13 cellular contexts compared by ENCODE assay signal in the genomic region with DNA sequence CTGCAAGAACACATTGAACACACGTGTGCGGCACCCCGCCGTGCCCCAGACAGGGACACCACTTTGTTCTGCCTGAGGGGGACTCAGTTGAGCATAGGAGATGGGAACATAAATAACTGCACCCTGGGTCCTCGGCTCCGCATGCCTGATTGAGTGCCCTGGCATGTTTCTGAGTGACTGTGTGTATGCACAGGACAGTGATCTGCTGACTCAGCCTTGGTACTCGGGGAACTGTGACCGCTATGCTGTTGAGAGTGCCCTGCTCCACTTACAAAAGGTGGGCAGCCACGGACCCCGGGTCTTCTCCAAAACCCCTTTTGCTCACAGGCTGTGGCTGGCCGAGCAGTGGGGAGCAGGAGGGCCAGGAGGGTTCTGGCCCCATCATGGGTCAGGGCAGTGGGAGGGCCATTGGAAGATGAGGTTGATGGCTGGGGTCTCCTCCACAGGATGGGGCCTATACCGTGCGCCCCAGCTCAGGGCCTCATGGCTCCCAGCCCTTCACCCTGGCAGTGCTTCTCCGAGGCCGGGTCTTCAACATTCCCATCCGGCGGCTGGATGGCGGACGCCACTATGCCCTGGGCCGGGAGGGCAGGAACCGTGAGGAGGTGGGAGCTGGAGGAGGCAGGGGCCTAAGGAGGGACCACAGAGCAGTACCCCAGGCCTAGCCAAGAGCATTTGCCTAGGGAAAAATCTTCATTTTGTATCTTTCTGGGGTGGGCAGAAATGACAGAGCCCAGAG. TPM values are rescaled to one million over a fixed set of nuclear protein-coding genes. Genes with fewer than 3 reads are reported as not detected.
A peak's percentile ranks its signal among the peaks of the same experiment; 100 is the strongest.
DNase-seq lines count a peak whose midpoint lies in the region; ATAC-seq and TF ChIP-seq lines count a peak whose summit lies in the region.
"Had no signal": no experiment of that assay in that cellular context is flagged by ENCODE, and none has a peak within 500 bp of the region (broad histone marks: within the 10 kb centered on the region; RNA-seq: fewer than 3 reads in every experiment).

No MANE protein-coding gene starts in this region.

- H3K4me3 Mint-ChIP-seq in stimulated activated naive B cell treated with anti-CD40 and anti-IgM and Interleukin-4, amounts not matched to agents 10 μg/mL and 1 μg/mL and 100 μg/mL, for 72 hours, result no peak overlapping the region
- H3K4me3 Mint-ChIP-seq: activated T-cell treated with anti-CD3 and anti-CD28 coated beads, Interleukin-2, amount 50 U/mL, for 72 hours had no signal

- no peaks in the 10 kb centered on the region for H3K36me3 ChIP-seq in left lung
- H3K36me3 ChIP-seq: spleen had no signal

- H3K9me3 ChIP-seq in left lung, result no peaks in the 10 kb centered on the region
- H3K9me3 ChIP-seq: body of pancreas, spleen had no signal

- peak; percentile 35 for ATAC-seq in left lung
- peak in 1 of 2 donors; percentile 11 for ATAC-seq in stimulated activated naive B cell treated with anti-CD40 and anti-IgM and Interleukin-4, amounts not matched to agents 10 μg/mL and 1 μg/mL and 100 μg/mL, for 72 hours (replicated peaks)
- no peak for ATAC-seq in HG03354 (IDR thresholded peaks at IDR 0.05; ENCODE audit: poor library complexity, severe bottlenecking, unreplicated experiment)
- no peak for ATAC-seq in HG02973 (IDR thresholded peaks at IDR 0.05; ENCODE audit: unreplicated experiment)
- ATAC-seq: activated T-cell treated with anti-CD3 and anti-CD28 coated beads, Interleukin-2, amount 50 U/mL, for 72 hours; body of pancreas; CD8-positive, alpha-beta T cell had no signal

- H3K27ac Mint-ChIP-seq in stimulated activated naive B cell treated with anti-CD40 and anti-IgM and Interleukin-4, amounts not matched to agents 10 μg/mL and 1 μg/mL and 100 μg/mL, for 72 hours, result peak overlapping the region; percentile 9
- H3K27ac Mint-ChIP-seq: activated B cell treated with CpG ODN at 0.5 μM for 24 hours; activated T-cell treated with anti-CD3 and anti-CD28 coated beads, Interleukin-2, amount 50 U/mL, for 72 hours; CD8-positive, alpha-beta T cell had no signal

- peaks cover 28 to 46% of the 10 kb centered on the region in 2 donors for H3K4me1 Mint-ChIP-seq in stimulated activated naive B cell treated with anti-CD40 and anti-IgM and Interleukin-4, amounts not matched to agents 10 μg/mL and 1 μg/mL and 100 μg/mL, for 72 hours

- DNase-seq in DMS79 (lab: John Stamatoyannopoulos, UW) (peak; percentile 92), left lung (no peak), COLO829 (ENCODE audit: low spot score) (no peak)
- DNase-seq in stimulated activated naive B cell treated with anti-CD40 and anti-IgM and Interleukin-4, amounts not matched to agents 10 μg/mL and 1 μg/mL and 100 μg/mL, for 72 hours, result no peak
- no peak for DNase-seq in stimulated activated CD4-positive, alpha-beta T cell treated with anti-CD3 and anti-CD28 coated beads, Interleukin-15, amount 100 ng/mL, for 24 hours
- DNase-seq: activated B cell treated with CpG ODN at 0.5 μM for 24 hours; activated T-cell treated with anti-CD3 and anti-CD28 coated beads, Interleukin-2, amount 50 U/mL, for 72 hours; CD8-positive, alpha-beta T cell; spleen had no signal

- no peaks in the 10 kb centered on the region for H3K27me3 ChIP-seq in left lung
- H3K27me3 ChIP-seq: body of pancreas, spleen had no signal

- no peaks in the 10 kb centered on the region for H3K9me3 Mint-ChIP-seq in stimulated activated naive B cell treated with anti-CD40 and anti-IgM and Interleukin-4, amounts not matched to agents 10 μg/mL and 1 μg/mL and 100 μg/mL, for 72 hours
- H3K9me3 Mint-ChIP-seq: activated B cell treated with CpG ODN at 0.5 μM for 24 hours; activated T-cell treated with anti-CD3 and anti-CD28 coated beads, Interleukin-2, amount 50 U/mL, for 72 hours; CD8-positive, alpha-beta T cell had no signal

- peaks cover 17 to 61% of the 10 kb centered on the region in 2 donors for H3K4me1 ChIP-seq in left lung

- no peaks in the 10 kb centered on the region for H3K36me3 Mint-ChIP-seq in stimulated activated naive B cell treated with anti-CD40 and anti-IgM and Interleukin-4, amounts not matched to agents 10 μg/mL and 1 μg/mL and 100 μg/mL, for 72 hours
- H3K36me3 Mint-ChIP-seq: CD8-positive, alpha-beta T cell had no signal

- H3K27ac ChIP-seq in adipose tissue (ENCODE audit: low read depth, low read length) (peak overlapping the region; percentile 9), left lung (no peak overlapping the region)

- H3K27me3 Mint-ChIP-seq in stimulated activated naive B cell treated with anti-CD40 and anti-IgM and Interleukin-4, amounts not matched to agents 10 μg/mL and 1 μg/mL and 100 μg/mL, for 72 hours, result no peaks in the 10 kb centered on the region
- H3K27me3 Mint-ChIP-seq: activated B cell treated with CpG ODN at 0.5 μM for 24 hours had no signal

- no peak for TF ChIP-seq CTCF in left lung (IDR thresholded peaks at IDR 0.05)

- intact Hi-C loops in left lung (cut with DNase I), result no loop called here

- WGBS in adipose tissue, 3 donors, result 89 to 92% (median 90%) methylated on average over 21 of the region's 21 CpGs

- no peak overlapping the region for H3K4me3 ChIP-seq in left lung
- H3K4me3 ChIP-seq: body of pancreas, spleen had no signal

RNA-seq across cellular contexts. Expression of a gene that starts 16.9 kb away (rescaled TPM):
- polyA plus RNA-seq in adipose tissue, result under 1 TPM in 2 of 3 donors, not detected in 1; 0.40 to 0.89 TPM
- total RNA-seq in left lung, result under 1 TPM; 0.60 to 0.90 TPM

RNA-seq across cellular contexts. Expression of a gene that starts 25.2 kb away (rescaled TPM):
- 100 to 1,000 TPM in 1 of 3 donors, 10 to 100 TPM in 2; 22.2 to 129 (median 76.7) TPM for polyA plus RNA-seq in adipose tissue
- total RNA-seq in left lung, result 100 to 1,000 TPM; 340 to 418 TPM
